Comparison of ENCODE assay signal across 8 cellular contexts in genomic region chr20:32052090-32052791, GRCh38. TPM values are rescaled to one million over a fixed set of nuclear protein-coding genes. Genes with fewer than 3 reads are reported as not detected.
DNase-seq lines count a peak whose midpoint lies in the region; ATAC-seq and TF ChIP-seq lines count a peak whose summit lies in the region.

HCK (plus strand) TSS chr20:32052242.

- H3K27ac ChIP-seq in gastroesophageal sphincter, result peak within 1 kb of the TSS in 3 of 4 donors; percentile 57 to 65 (median 64)

- H3K9me3 Mint-ChIP-seq in progenitor cell of endocrine pancreas (ENCODE audit: low read depth), result no peaks in the 10 kb centered on the region

- H3K4me1 ChIP-seq in gastroesophageal sphincter, result peaks cover 0 to 21% (median 6%) of the 10 kb centered on the region in 3 donors

- H3K9me3 ChIP-seq in gastroesophageal sphincter, result no peaks in the 10 kb centered on the region

- peaks cover 88% of the 10 kb centered on the region for H3K27me3 ChIP-seq in gastroesophageal sphincter

- WGBS in gastroesophageal sphincter (ENCODE audit: low coverage in 1 of 2), 2 donors, result 0% methylated on average over 1 of the region's 58 CpGs; no CpG with 5 or more reads in 1 of the 2 donors

- peak within 1 kb of the TSS; percentile 17 for H3K4me3 Mint-ChIP-seq in progenitor cell of endocrine pancreas (ENCODE audit: low read depth)

- no peak for TF ChIP-seq EP300 in gastroesophageal sphincter (IDR thresholded peaks at IDR 0.05)

- TF ChIP-seq CTCF in GM12875 (IDR thresholded peaks at IDR 0.05; ENCODE audit: borderline replicate concordance, insufficient read depth, low read depth, low read length) (0 out of 2 replicates have a peak, but pooled peaks have one; percentile 7), gastroesophageal sphincter (IDR thresholded peaks at IDR 0.05) (no peak), progenitor cell of endocrine pancreas (IDR thresholded peaks at IDR 0.05; ENCODE audit: unreplicated experiment) (no peak)

- peak; percentile 14 to 33 for TF ChIP-seq POLR2A in gastroesophageal sphincter (IDR thresholded peaks at IDR 0.05)

- peaks cover 74% of the 10 kb centered on the region for H3K27me3 Mint-ChIP-seq in progenitor cell of endocrine pancreas

- H3K27ac Mint-ChIP-seq in progenitor cell of endocrine pancreas, result no peak within 1 kb of the TSS

- peak; percentile 45 for DNase-seq in NCI-H69 (lab: John Stamatoyannopoulos, UW)
- no peak for DNase-seq in progenitor cell of endocrine pancreas (ENCODE audit: low spot score, unreplicated experiment)
- no peak for DNase-seq in HK-2 (ENCODE audit: unreplicated experiment)
- no peak for DNase-seq in A172 (ENCODE audit: low spot score)

- peaks cover 2% of the 10 kb centered on the region for H3K4me1 Mint-ChIP-seq in progenitor cell of endocrine pancreas (ENCODE audit: low read depth)

- peak within 1 kb of the TSS; percentile 77 for H3K4me3 ChIP-seq in GM12875 (ENCODE audit: low read depth, low read length)
- peak within 1 kb of the TSS; percentile 10 to 47 for H3K4me3 ChIP-seq in gastroesophageal sphincter

- H3K36me3 ChIP-seq in gastroesophageal sphincter, result no peaks in the 10 kb centered on the region

- ATAC-seq in gastroesophageal sphincter (peak; percentile 62), GM18867 (IDR thresholded peaks at IDR 0.05; ENCODE audit: unreplicated experiment) (no peak), HG03457 (IDR thresholded peaks at IDR 0.05; ENCODE audit: unreplicated experiment) (no peak)

- no peaks in the 10 kb centered on the region for H3K36me3 Mint-ChIP-seq in progenitor cell of endocrine pancreas (ENCODE audit: insufficient read depth)

RNA-seq across cellular contexts. Expression of gene HCK, which starts in this region (rescaled TPM):
- total RNA-seq in gastroesophageal sphincter, result 10 to 100 TPM in 2 of 4 donors, 1 to 10 TPM in 2; 2.6 to 31.8 (median 10.2) TPM
- not detected in 2 replicates for total RNA-seq in progenitor cell of endocrine pancreas
- total RNA-seq in A172 (2014; rRNA removed; shearing (Covaris generic)), result not detected in 2 replicates
